8 cellular contexts compared by ENCODE assay signal in the genomic region with DNA sequence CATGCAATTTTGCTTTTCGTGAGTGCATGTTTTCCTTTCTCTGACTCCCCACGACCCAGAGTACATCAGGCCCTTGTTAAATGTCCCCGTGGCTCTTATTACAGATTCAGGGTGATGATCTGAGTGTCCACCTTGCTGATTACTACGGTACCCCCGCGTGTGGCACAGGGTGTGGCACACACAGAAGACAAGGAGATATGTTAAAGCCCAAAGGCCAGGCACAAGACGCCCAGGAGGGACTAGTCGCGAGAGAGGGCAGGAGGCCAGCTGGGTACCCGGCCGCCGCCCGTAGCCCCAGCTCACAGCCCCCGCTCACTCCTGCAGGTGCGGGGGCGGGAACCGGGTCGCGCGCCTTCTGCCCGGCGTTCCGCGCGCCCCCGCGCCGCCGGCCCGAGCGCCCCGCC. TPM values are rescaled to one million over a fixed set of nuclear protein-coding genes. Genes with fewer than 3 reads are reported as not detected.
DNase-seq lines count a peak whose midpoint lies in the region; ATAC-seq and TF ChIP-seq lines count a peak whose summit lies in the region.

No MANE protein-coding gene starts in this region.

- H3K27ac ChIP-seq in Peyer's patch, result peak overlapping the region; percentile 90 to 96 (median 92)
- peak overlapping the region; percentile 84 to 95 (median 88) for H3K27ac ChIP-seq in esophagus squamous epithelium

- peak overlapping the region; percentile 87 to 99 (median 92) for H3K4me3 ChIP-seq in Peyer's patch
- peak overlapping the region; percentile 71 to 97 (median 88) for H3K4me3 ChIP-seq in esophagus squamous epithelium
- H3K4me3 ChIP-seq in retinal pigment epithelial cell (ENCODE audit: low read length), result peak overlapping the region; percentile 71

- WGBS in esophagus squamous epithelium, 2 donors, result 3 to 17% methylated on average over 3 to 6 of the region's 32 CpGs

- TF ChIP-seq CTCF in Peyer's patch (IDR thresholded peaks at IDR 0.05) (no peak), esophagus squamous epithelium (IDR thresholded peaks at IDR 0.05) (no peak), retinal pigment epithelial cell (conservative IDR thresholded peaks at IDR 0.05; ENCODE audit: low read depth, low read length) (no peak)

- DNase-seq in NCI-H2227 treated with DMSO at 0.1 percent for 48 hours (lab: John Stamatoyannopoulos, UW) (peak; percentile 54), NCI-H2227 (lab: John Stamatoyannopoulos, UW; ENCODE audit: unreplicated experiment) (no peak), Peyer's patch (no peak), esophagus squamous epithelium (lab: John Stamatoyannopoulos, UW) (no peak), retinal pigment epithelial cell (ENCODE audit: low read depth) (no peak), OCI-M1 (lab: John Stamatoyannopoulos, UW) (no peak)
- no peak for DNase-seq in central memory CD4-positive, alpha-beta T cell

- ATAC-seq in HG02571 (IDR thresholded peaks at IDR 0.05; ENCODE audit: unreplicated experiment), result no peak

- TF ChIP-seq POLR2A in Peyer's patch (IDR thresholded peaks at IDR 0.05), result no peak
- no peak for TF ChIP-seq POLR2A in esophagus squamous epithelium (IDR thresholded peaks at IDR 0.05)

- no peaks in the 10 kb centered on the region for H3K9me3 ChIP-seq in Peyer's patch
- no peaks in the 10 kb centered on the region for H3K9me3 ChIP-seq in esophagus squamous epithelium

- no peaks in the 10 kb centered on the region for H3K27me3 ChIP-seq in Peyer's patch
- peaks cover 0 to 47% (median 0%) of the 10 kb centered on the region in 4 donors for H3K27me3 ChIP-seq in esophagus squamous epithelium

- H3K36me3 ChIP-seq in Peyer's patch (no peaks in the 10 kb centered on the region), esophagus squamous epithelium (no peaks in the 10 kb centered on the region)

- intact Hi-C loops in esophagus squamous epithelium (cut with DNase I), result no loop called here

- peaks cover 0 to 3% (median 0%) of the 10 kb centered on the region in 4 donors for H3K4me1 ChIP-seq in Peyer's patch
- H3K4me1 ChIP-seq in esophagus squamous epithelium, result peaks cover 11 to 47% (median 20%) of the 10 kb centered on the region in 3 donors

RNA-seq across cellular contexts. Expression of a gene that starts 0.3 kb away (rescaled TPM):
- total RNA-seq in Peyer's patch, result 10 to 100 TPM; 10.5 to 82.1 (median 31.7) TPM
- 1 to 10 TPM; 1.3 to 9.5 (median 5.6) TPM for total RNA-seq in esophagus squamous epithelium
